ENCODE assay signal across 19 cellular contexts in the genomic region with DNA sequence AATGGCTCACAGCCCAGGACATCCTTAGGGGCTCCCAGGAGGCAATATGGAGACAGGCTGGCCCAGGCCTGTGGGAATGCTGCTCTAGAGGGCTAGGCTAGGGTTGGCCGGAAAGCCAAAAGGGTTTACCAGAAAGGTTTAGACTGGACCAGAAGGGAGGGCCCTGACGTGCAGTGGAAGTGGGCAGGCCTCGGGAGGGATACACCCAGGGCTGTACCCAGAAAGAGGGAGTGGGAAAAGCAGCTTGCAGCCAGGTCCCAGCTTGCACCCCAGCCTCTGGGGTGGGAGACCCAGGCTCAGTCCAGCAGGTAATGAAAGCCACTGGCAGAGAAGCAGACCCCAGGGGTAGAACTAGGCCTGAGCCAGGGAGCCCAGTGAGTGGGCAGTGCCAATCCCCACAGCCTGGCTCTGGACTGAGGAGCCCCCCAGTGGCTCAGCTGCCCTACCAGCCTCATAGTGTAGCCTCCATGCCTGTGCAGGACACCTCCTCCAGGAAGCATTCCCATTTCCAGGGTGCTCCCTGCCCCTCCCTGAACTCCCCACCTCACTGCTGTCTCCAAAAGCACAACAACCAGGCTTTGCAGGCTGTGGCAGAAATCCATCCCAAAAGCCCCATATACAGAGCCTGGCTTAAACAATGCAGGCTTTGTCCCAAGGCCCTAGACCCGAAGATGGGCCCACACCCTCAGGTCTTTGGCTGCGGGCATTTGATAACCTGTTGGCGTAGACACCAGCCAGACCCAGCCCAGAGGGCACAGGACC. TPM values are rescaled to one million over a fixed set of nuclear protein-coding genes. Genes with fewer than 3 reads are reported as not detected.
DNase-seq lines count a peak whose midpoint lies in the region; ATAC-seq and TF ChIP-seq lines count a peak whose summit lies in the region.
"Had no signal": no experiment of that assay in that cellular context is flagged by ENCODE, and none has a peak within 500 bp of the region (broad histone marks: within the 10 kb centered on the region; RNA-seq: fewer than 3 reads in every experiment).

No MANE protein-coding gene starts in this region.

- TF ChIP-seq CTCF in activated CD8-positive, alpha-beta T cell treated with anti-CD3 and anti-CD28 coated beads for 36 hours (IDR thresholded peaks at IDR 0.05), result no peak

- CTCF ChIA-PET in activated CD8-positive, alpha-beta T cell treated with anti-CD3 and anti-CD28 coated beads for 36 hours (lab: Charles Lee), result interaction anchor here (6.9 kb wide), 1 partner anchor 184 kb away, joined by 50 read pairs; no protein-coding TSS in a partner anchor

- peak overlapping the region; percentile 34 for H3K27ac ChIP-seq in temporal lobe (ENCODE audit: low read depth, low read length)
- H3K27ac ChIP-seq: A549 had no signal

- POLR2A ChIA-PET in activated CD8-positive, alpha-beta T cell treated with anti-CD3 and anti-CD28 coated beads for 36 hours (lab: Charles Lee), result interaction anchor here (0.6 to 1.0 kb wide), 3 partner anchors 27 to 216 kb away, joined by 3 read pairs; no protein-coding TSS in a partner anchor

- no peaks in the 10 kb centered on the region for H3K27me3 Mint-ChIP-seq in activated T-cell treated with anti-CD3 and anti-CD28 coated beads, Interleukin-2, amount 50 U/mL, for 24 hours
- H3K27me3 Mint-ChIP-seq in activated T-cell treated with anti-CD3 and anti-CD28 coated beads, Interleukin-2, amount 50 U/mL, for 4 hours (ENCODE audit: low read depth), result no peaks in the 10 kb centered on the region
- no peaks in the 10 kb centered on the region for H3K27me3 Mint-ChIP-seq in activated CD8-positive, alpha-beta T cell treated with anti-CD3 and anti-CD28 coated beads for 36 hours
- H3K27me3 Mint-ChIP-seq: activated CD4-positive, alpha-beta T cell treated with anti-CD3 and anti-CD28 coated beads, Interleukin-2, amount 10 ng/mL, durations not matched to agents 24 days and 14 days had no signal

- no peak for ATAC-seq in activated T-cell treated with anti-CD3 and anti-CD28 coated beads, Interleukin-2, amount 50 U/mL, for 4 hours
- no peak for ATAC-seq in activated CD8-positive, alpha-beta T cell treated with anti-CD3 and anti-CD28 coated beads for 36 hours
- no peak for ATAC-seq in GM19328 (IDR thresholded peaks at IDR 0.05; ENCODE audit: unreplicated experiment)
- no peak for ATAC-seq in GM19395 (IDR thresholded peaks at IDR 0.05; ENCODE audit: unreplicated experiment)
- ATAC-seq: A549, esophagus mucosa, left colon had no signal

- no peak for DNase-seq in activated T-cell treated with anti-CD3 and anti-CD28 coated beads, Interleukin-2, amount 50 U/mL, for 24 hours
- no peak for DNase-seq in activated T-cell treated with anti-CD3 and anti-CD28 coated beads, Interleukin-2, amount 50 U/mL, for 4 hours
- DNase-seq in activated CD8-positive, alpha-beta T cell treated with anti-CD3 and anti-CD28 coated beads for 36 hours, result no peak
- DNase-seq in mucosa of gallbladder (ENCODE audit: low spot score), result peak; percentile 6
- no peak for DNase-seq in stimulated activated naive CD4-positive, alpha-beta T cell (lab: John Stamatoyannopoulos, UW)
- DNase-seq: activated CD4-positive, alpha-beta T cell treated with anti-CD3 and anti-CD28 coated beads, Interleukin-2, amount 10 ng/mL, durations not matched to agents 24 days and 14 days; activated effector memory CD4-positive, alpha-beta T cell treated with Interleukin-2 at 50 U/mL for 16 hours; Caco-2; hypothalamus; left colon; MG63; NCI-H187; NCI-H446 treated with DMSO at 0.1 percent for 48 hours; T1000 had no signal

- peak overlapping the region; percentile 74 for H3K27ac Mint-ChIP-seq in activated T-cell treated with anti-CD3 and anti-CD28 coated beads, Interleukin-2, amount 50 U/mL, for 24 hours
- H3K27ac Mint-ChIP-seq in activated CD8-positive, alpha-beta T cell treated with anti-CD3 and anti-CD28 coated beads for 36 hours, result peak overlapping the region; percentile 10
- H3K27ac Mint-ChIP-seq: activated CD4-positive, alpha-beta T cell treated with anti-CD3 and anti-CD28 coated beads, Interleukin-2, amount 10 ng/mL, durations not matched to agents 24 days and 14 days had no signal

- H3K36me3 Mint-ChIP-seq in activated T-cell treated with anti-CD3 and anti-CD28 coated beads, Interleukin-2, amount 50 U/mL, for 24 hours (ENCODE audit: low read depth), result peaks cover 25% of the 10 kb centered on the region
- H3K36me3 Mint-ChIP-seq in activated T-cell treated with anti-CD3 and anti-CD28 coated beads, Interleukin-2, amount 50 U/mL, for 4 hours (ENCODE audit: insufficient read depth), result no peaks in the 10 kb centered on the region
- no peaks in the 10 kb centered on the region for H3K36me3 Mint-ChIP-seq in activated CD8-positive, alpha-beta T cell treated with anti-CD3 and anti-CD28 coated beads for 36 hours (ENCODE audit: low read depth)

- peaks cover 57% of the 10 kb centered on the region for H3K4me1 Mint-ChIP-seq in activated T-cell treated with anti-CD3 and anti-CD28 coated beads, Interleukin-2, amount 50 U/mL, for 24 hours (ENCODE audit: low read depth)
- H3K4me1 Mint-ChIP-seq in activated T-cell treated with anti-CD3 and anti-CD28 coated beads, Interleukin-2, amount 50 U/mL, for 4 hours (ENCODE audit: low read depth), result peaks cover 51% of the 10 kb centered on the region
- peaks cover 39% of the 10 kb centered on the region for H3K4me1 Mint-ChIP-seq in activated CD8-positive, alpha-beta T cell treated with anti-CD3 and anti-CD28 coated beads for 36 hours (ENCODE audit: low read depth)

- H3K4me3 Mint-ChIP-seq in activated T-cell treated with anti-CD3 and anti-CD28 coated beads, Interleukin-2, amount 50 U/mL, for 24 hours, result no peak overlapping the region
- H3K4me3 Mint-ChIP-seq in activated T-cell treated with anti-CD3 and anti-CD28 coated beads, Interleukin-2, amount 50 U/mL, for 4 hours, result no peak overlapping the region
- H3K4me3 Mint-ChIP-seq in activated CD8-positive, alpha-beta T cell treated with anti-CD3 and anti-CD28 coated beads for 36 hours, result no peak overlapping the region
- H3K4me3 Mint-ChIP-seq: activated CD4-positive, alpha-beta T cell treated with anti-CD3 and anti-CD28 coated beads, Interleukin-2, amount 10 ng/mL, durations not matched to agents 24 days and 14 days had no signal

- no peaks in the 10 kb centered on the region for H3K9me3 Mint-ChIP-seq in activated T-cell treated with anti-CD3 and anti-CD28 coated beads, Interleukin-2, amount 50 U/mL, for 24 hours
- H3K9me3 Mint-ChIP-seq in activated T-cell treated with anti-CD3 and anti-CD28 coated beads, Interleukin-2, amount 50 U/mL, for 4 hours, result no peaks in the 10 kb centered on the region
- no peaks in the 10 kb centered on the region for H3K9me3 Mint-ChIP-seq in activated CD8-positive, alpha-beta T cell treated with anti-CD3 and anti-CD28 coated beads for 36 hours
- H3K9me3 Mint-ChIP-seq: activated CD4-positive, alpha-beta T cell treated with anti-CD3 and anti-CD28 coated beads, Interleukin-2, amount 10 ng/mL, durations not matched to agents 24 days and 14 days had no signal

- intact Hi-C loops in activated CD8-positive, alpha-beta T cell treated with anti-CD3 and anti-CD28 coated beads for 36 hours (cut with micrococcal nuclease), result no loop called here

RNA-seq across cellular contexts. Expression of a gene that starts 3.5 kb away (rescaled TPM):
- 10 to 100 TPM; 31.8 to 34.7 (median 33.0) TPM for total RNA-seq in activated T-cell treated with anti-CD3 and anti-CD28 coated beads, Interleukin-2, amount 50 U/mL, for 4 hours
- total RNA-seq in activated CD8-positive, alpha-beta T cell treated with anti-CD3 and anti-CD28 coated beads for 36 hours, result 10 to 100 TPM; 16.2 to 18.3 TPM
- total RNA-seq in mucosa of gallbladder, result 84.3 TPM
- 18.2 TPM for total RNA-seq in temporal lobe

RNA-seq across cellular contexts. Expression of a gene that starts 3.5 kb away (rescaled TPM):
- 1 to 10 TPM in 2 of 3 donors, under 1 TPM in 1; 0.84 to 1.1 (median 1.0) TPM for total RNA-seq in activated T-cell treated with anti-CD3 and anti-CD28 coated beads, Interleukin-2, amount 50 U/mL, for 4 hours
- under 1 TPM; 0.69 to 0.79 TPM for total RNA-seq in activated CD8-positive, alpha-beta T cell treated with anti-CD3 and anti-CD28 coated beads for 36 hours
- total RNA-seq in mucosa of gallbladder (13.4 TPM), temporal lobe (2.0 TPM)

RNA-seq across cellular contexts. Expression of a gene that starts 49.4 kb away (rescaled TPM):
- total RNA-seq in activated T-cell treated with anti-CD3 and anti-CD28 coated beads, Interleukin-2, amount 50 U/mL, for 4 hours, result 10 to 100 TPM; 88.9 to 96.6 (median 95.1) TPM
- 10 to 100 TPM; 88.0 to 88.3 TPM for total RNA-seq in activated CD8-positive, alpha-beta T cell treated with anti-CD3 and anti-CD28 coated beads for 36 hours
- total RNA-seq in mucosa of gallbladder (21.7 TPM), temporal lobe (3.7 TPM)

RNA-seq across cellular contexts. Expression of a gene that starts 52.2 kb away (rescaled TPM):
- 10 to 100 TPM; 26.2 to 31.3 (median 29.8) TPM for total RNA-seq in activated T-cell treated with anti-CD3 and anti-CD28 coated beads, Interleukin-2, amount 50 U/mL, for 4 hours
- 10 to 100 TPM; 33.2 to 34.7 TPM for total RNA-seq in activated CD8-positive, alpha-beta T cell treated with anti-CD3 and anti-CD28 coated beads for 36 hours
- total RNA-seq in mucosa of gallbladder (45.6 TPM), temporal lobe (88.0 TPM)

RNA-seq across cellular contexts. Expression of a gene that starts 52.2 kb away (rescaled TPM):
- total RNA-seq in activated T-cell treated with anti-CD3 and anti-CD28 coated beads, Interleukin-2, amount 50 U/mL, for 4 hours, result not detected
- total RNA-seq in activated CD8-positive, alpha-beta T cell treated with anti-CD3 and anti-CD28 coated beads for 36 hours, result not detected
- total RNA-seq in mucosa of gallbladder, result 0.09 TPM
- 0.25 TPM for total RNA-seq in temporal lobe
- total RNA-seq: activated CD4-positive, alpha-beta T cell treated with anti-CD3 and anti-CD28 coated beads, Interleukin-2, amount 10 ng/mL, durations not matched to agents 24 days and 14 days; Caco-2 had no signal
